In genomic region chr12:52216807-52217206, GRCh38 we compare ENCODE assay signal across 17 cellular contexts. TPM values are rescaled to one million over a fixed set of nuclear protein-coding genes. Genes with fewer than 3 reads are reported as not detected.
DNase-seq lines count a peak whose midpoint lies in the region; ATAC-seq and TF ChIP-seq lines count a peak whose summit lies in the region.
"Had no signal": no experiment of that assay in that cellular context is flagged by ENCODE, and none has a peak within 500 bp of the region (broad histone marks: within the 10 kb centered on the region; RNA-seq: fewer than 3 reads in every experiment).

No MANE protein-coding gene starts in this region.

- H3K27ac ChIP-seq in left ventricle myocardium inferior (replicated peaks) (no peak overlapping the region), ascending aorta (peak overlapping the region; percentile 31 to 71), upper lobe of right lung (peak overlapping the region; percentile 6)

- peaks cover 2% of the 10 kb centered on the region for H3K27me3 Mint-ChIP-seq in mesothelial cell of epicardium (ENCODE audit: low read depth)

- H3K4me1 ChIP-seq in left ventricle myocardium inferior (peaks cover 5% of the 10 kb centered on the region), ascending aorta (peaks cover 9 to 38% of the 10 kb centered on the region in 2 donors), upper lobe of right lung (peaks cover 14% of the 10 kb centered on the region)

- H3K27ac Mint-ChIP-seq in mesothelial cell of epicardium, result peak overlapping the region; percentile 87
- H3K27ac Mint-ChIP-seq: CD8-positive, alpha-beta memory T cell; nephron progenitor cell had no signal

- H3K4me1 Mint-ChIP-seq in mesothelial cell of epicardium, result peaks cover 69% of the 10 kb centered on the region
- H3K4me1 Mint-ChIP-seq: CD8-positive, alpha-beta memory T cell had no signal

- H3K36me3 ChIP-seq in left ventricle myocardium inferior (no peaks in the 10 kb centered on the region), ascending aorta (no peaks in the 10 kb centered on the region), upper lobe of right lung (no peaks in the 10 kb centered on the region)

- DNase-seq in cardiac septum (ENCODE audit: low spot score) (peak; percentile 43), left ventricle myocardium inferior (no peak), ascending aorta (ENCODE audit: low spot score in 2 of 2) (no peak), mesothelial cell of epicardium (ENCODE audit: low spot score in 2 of 2, unreplicated experiment in 2 of 2) (no peak), upper lobe of right lung (peak; percentile 67), HPDE6-E6E7 (ENCODE audit: extremely low spot score) (no peak), SW480 (ENCODE audit: low spot score) (no peak)
- DNase-seq: activated CD4-positive, alpha-beta T cell treated with anti-CD3 and anti-CD28 coated beads for 4 hours; glutamatergic neuron; NCI-H1694 treated with DMSO at 0.1 percent for 48 hours; stimulated activated naive CD8-positive, alpha-beta T cell treated with anti-CD3 and anti-CD28 coated beads, Interleukin-15, Interleukin-2, amounts not matched to agents 100 U/mL and 50 U/mL, for 24 hours had no signal

- H3K36me3 Mint-ChIP-seq in mesothelial cell of epicardium, result no peaks in the 10 kb centered on the region
- H3K36me3 Mint-ChIP-seq: CD8-positive, alpha-beta memory T cell had no signal

- no peak for TF ChIP-seq CTCF in left ventricle myocardium inferior (IDR thresholded peaks at IDR 0.05; ENCODE audit: borderline replicate concordance)
- TF ChIP-seq CTCF in ascending aorta (IDR thresholded peaks at IDR 0.05), result no peak
- no peak for TF ChIP-seq CTCF in mesothelial cell of epicardium (IDR thresholded peaks at IDR 0.05; ENCODE audit: unreplicated experiment)
- TF ChIP-seq CTCF in upper lobe of right lung (IDR thresholded peaks at IDR 0.05), result no peak

- H3K9me3 ChIP-seq in left ventricle myocardium inferior (replicated peaks), result no peaks in the 10 kb centered on the region
- H3K9me3 ChIP-seq in ascending aorta, result no peaks in the 10 kb centered on the region
- no peaks in the 10 kb centered on the region for H3K9me3 ChIP-seq in upper lobe of right lung

- no peaks in the 10 kb centered on the region for H3K9me3 Mint-ChIP-seq in mesothelial cell of epicardium
- H3K9me3 Mint-ChIP-seq: CD8-positive, alpha-beta memory T cell; nephron progenitor cell had no signal

- H3K27me3 ChIP-seq in left ventricle myocardium inferior (ENCODE audit: low read depth) (peaks cover 29% of the 10 kb centered on the region), ascending aorta (no peaks in the 10 kb centered on the region), upper lobe of right lung (no peaks in the 10 kb centered on the region)

- no peak overlapping the region for H3K4me3 Mint-ChIP-seq in mesothelial cell of epicardium
- H3K4me3 Mint-ChIP-seq: CD8-positive, alpha-beta memory T cell; nephron progenitor cell had no signal

- no peak overlapping the region for H3K4me3 ChIP-seq in left ventricle myocardium inferior
- no peak overlapping the region for H3K4me3 ChIP-seq in ascending aorta
- H3K4me3 ChIP-seq in upper lobe of right lung, result no peak overlapping the region
- H3K4me3 ChIP-seq: lung had no signal

- intact Hi-C loops in cardiac septum (cut with DNase I), result loop anchor here (5.0 to 10.0 kb wide), 2 partner anchors 60 to 658 kb away; no protein-coding TSS in a partner anchor
- intact Hi-C loops in left ventricle myocardium inferior (cut with micrococcal nuclease), result no loop called here
- intact Hi-C loops in ascending aorta (cut with DNase I), result loop anchor here (5.0 kb wide), 1 partner anchor 110 kb away; no protein-coding TSS in a partner anchor
- intact Hi-C loops in upper lobe of right lung (cut with DNase I), result no loop called here

- ATAC-seq in upper lobe of right lung, result no peak
- no peak for ATAC-seq in HG03095 (IDR thresholded peaks at IDR 0.05; ENCODE audit: unreplicated experiment)
- ATAC-seq: SK-N-SH treated with all-trans-retinoic acid at 6 μM for 48 hours; stimulated activated naive CD8-positive, alpha-beta T cell treated with anti-CD3 and anti-CD28 coated beads, Interleukin-15, Interleukin-2, amounts not matched to agents 100 U/mL and 50 U/mL, for 24 hours had no signal

RNA-seq across cellular contexts. Expression of gene KRT7, which starts 16.2 kb away (rescaled TPM):
- total RNA-seq in cardiac septum (1.2 TPM), left ventricle myocardium inferior (not detected), ascending aorta (153 TPM), mesothelial cell of epicardium (85.5 to 90.3 TPM (median 86.6 TPM) in 3 replicates), upper lobe of right lung (664 TPM)

RNA-seq across cellular contexts. Expression of gene KRT80, which starts 25.0 kb away (rescaled TPM):
- total RNA-seq in cardiac septum (1.2 TPM), left ventricle myocardium inferior (not detected), ascending aorta (not detected), mesothelial cell of epicardium (2.7 to 3.0 TPM (median 3.0 TPM) in 3 replicates), upper lobe of right lung (8.6 TPM)
- total RNA-seq: CD8-positive, alpha-beta memory T cell had no signal

RNA-seq across cellular contexts. Expression of gene KRT86, which starts 57.6 kb away (rescaled TPM):
- total RNA-seq in cardiac septum (not detected), left ventricle myocardium inferior (not detected), ascending aorta (0.96 TPM), mesothelial cell of epicardium (0.16 TPM in 1 of 3 replicates, not detected in the others), upper lobe of right lung (1.1 TPM)
- total RNA-seq: esophagus mucosa had no signal

Comparison
In these comparisons a context has a peak if more than half of its experiments do, and no peak if none do; other contexts are left out.
1. DNase-seq: peak in cardiac septum (single experiment) and upper lobe of right lung (single experiment); none in left ventricle myocardium inferior (single experiment), ascending aorta (0 of 2), mesothelial cell of epicardium (0 of 2), HPDE6-E6E7 (single experiment) and SW480 (single experiment).
2. intact Hi-C loops: an anchor here in cardiac septum (5.0 to 10.0 kb wide) and ascending aorta (5.0 kb wide); none called in left ventricle myocardium inferior and upper lobe of right lung.
3. RNA of gene KRT7, which starts 16.2 kb away (total RNA-seq): 664 TPM in upper lobe of right lung (single experiment), 153 TPM in ascending aorta (single experiment) and 85.5 to 90.3 TPM in mesothelial cell of epicardium; 1.2 TPM in cardiac septum (single experiment) and not detected in left ventricle myocardium inferior (single experiment); every median in the first group is over 10 times any median in the second.